In the genomic region with DNA sequence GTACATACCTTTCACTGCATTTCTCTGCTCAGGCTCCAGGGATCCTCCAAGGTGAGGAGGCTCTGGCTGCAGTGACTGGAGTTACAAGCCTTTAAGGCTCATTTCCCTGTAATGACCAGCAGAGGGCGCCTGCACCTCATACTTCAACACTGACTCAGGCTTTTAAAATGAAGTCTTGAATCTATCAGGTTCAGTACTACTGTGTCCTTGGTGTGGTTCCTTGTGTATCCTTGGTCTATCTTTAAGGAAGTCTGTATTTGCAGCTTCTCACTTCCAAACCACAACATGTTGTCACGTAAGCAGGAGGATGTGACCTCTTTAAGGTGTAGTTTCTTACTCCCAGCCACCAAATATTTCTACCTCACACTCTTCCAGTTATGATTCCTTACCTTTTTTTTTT, we compare ENCODE assay signal across 8 cellular contexts. TPM values are rescaled to one million over a fixed set of nuclear protein-coding genes. Genes with fewer than 3 reads are reported as not detected.
A peak's percentile ranks its signal among the peaks of the same experiment; 100 is the strongest.
DNase-seq lines count a peak whose midpoint lies in the region; ATAC-seq and TF ChIP-seq lines count a peak whose summit lies in the region.

No MANE protein-coding gene starts in this region.

- TF ChIP-seq CTCF in CD4-positive, alpha-beta T cell (IDR thresholded peaks at IDR 0.05): peak; percentile 90
- TF ChIP-seq CTCF in choroid plexus epithelial cell (conservative IDR thresholded peaks at IDR 0.05; ENCODE audit: low read depth, low read length) (peak; percentile 96), liver (IDR thresholded peaks at IDR 0.05; ENCODE audit: low read depth, low read length, missing input control) (peak; percentile 97)

- WGBS in liver: 20% methylated on average over 2 of the region's 2 CpGs

- H3K36me3 Mint-ChIP-seq in CD4-positive, alpha-beta T cell (ENCODE audit: low read depth): peaks cover 64% of the 10 kb centered on the region
- peaks cover 18% of the 10 kb centered on the region for H3K36me3 Mint-ChIP-seq in activated CD4-positive, alpha-beta T cell treated with anti-CD3 and anti-CD28 coated beads for 36 hours (ENCODE audit: low read depth)

- peak; percentile 36 to 62 (median 50) for DNase-seq in CD4-positive, alpha-beta T cell
- DNase-seq in NCI-H460 (ENCODE audit: extremely low read depth, low read depth) (peak; percentile 76), choroid plexus epithelial cell (ENCODE audit: low read depth) (peak; percentile 94)
- peak; percentile 82 for DNase-seq in activated CD4-positive, alpha-beta T cell treated with anti-CD3 and anti-CD28 coated beads for 36 hours
- DNase-seq in stimulated activated CD4-positive, alpha-beta T cell treated with anti-CD3 and anti-CD28 coated beads, TNF-alpha, amount 100 ng/mL, for 4 hours (ENCODE audit: low read depth in 3 of 3): peak; percentile 26 to 58 (median 32)

- no peaks in the 10 kb centered on the region for H3K27me3 ChIP-seq in CD4-positive, alpha-beta T cell (ENCODE audit: control insufficient read depth, insufficient read depth, low read length)
- H3K27me3 ChIP-seq in liver (ENCODE audit: control insufficient read depth in 4 of 4, insufficient read depth in 4 of 4, low read length in 3 of 4): no peaks in the 10 kb centered on the region

- peaks cover 2 to 10% (median 4%) of the 10 kb centered on the region in 4 donors for H3K4me1 ChIP-seq in liver (ENCODE audit: control insufficient read depth in 4 of 4, insufficient read depth in 4 of 4, low read length in 3 of 4)

- H3K9ac ChIP-seq in liver (ENCODE audit: low read depth in 1 of 2, low read length in 2 of 2): no peak overlapping the region

- no peaks in the 10 kb centered on the region for H3K9me3 ChIP-seq in CD4-positive, alpha-beta T cell (ENCODE audit: control insufficient read depth, low read length)
- H3K9me3 ChIP-seq in liver (ENCODE audit: control insufficient read depth in 4 of 4, low read length in 3 of 4): no peaks in the 10 kb centered on the region

- peak; percentile 99 to 100 for TF ChIP-seq RAD21 in liver (IDR thresholded peaks at IDR 0.05)

- H3K4me3 ChIP-seq in choroid plexus epithelial cell (ENCODE audit: low read depth, low read length) (no peak overlapping the region), liver (ENCODE audit: low read depth in 1 of 3, low read length in 3 of 3) (no peak overlapping the region)

- peak; percentile 96 for ATAC-seq in CD4-positive, alpha-beta T cell (ENCODE audit: poor library complexity)
- peak; percentile 95 for ATAC-seq in GM19351 (IDR thresholded peaks at IDR 0.05; ENCODE audit: unreplicated experiment)
- ATAC-seq in HG03432 (IDR thresholded peaks at IDR 0.05; ENCODE audit: unreplicated experiment): peak; percentile 88
- peak; percentile 96 for ATAC-seq in activated CD4-positive, alpha-beta T cell treated with anti-CD3 and anti-CD28 coated beads for 36 hours

- no peak overlapping the region for H3K4me3 Mint-ChIP-seq in CD4-positive, alpha-beta T cell
- no peak overlapping the region for H3K4me3 Mint-ChIP-seq in activated CD4-positive, alpha-beta T cell treated with anti-CD3 and anti-CD28 coated beads for 36 hours

- POLR2A ChIA-PET in CD4-positive, alpha-beta T cell (lab: Charles Lee): interaction anchor here (0.7 to 1.9 kb wide), 5 partner anchors 18 to 261 kb away, joined by 3 to 6 read pairs (median 3); partner anchors contain the start of gene ABHD10
- POLR2A ChIA-PET in activated CD4-positive, alpha-beta T cell treated with anti-CD3 and anti-CD28 coated beads for 36 hours (lab: Charles Lee): no interaction called here

- H3K27ac Mint-ChIP-seq in CD4-positive, alpha-beta T cell: no peak overlapping the region
- no peak overlapping the region for H3K27ac Mint-ChIP-seq in activated CD4-positive, alpha-beta T cell treated with anti-CD3 and anti-CD28 coated beads for 36 hours

- no peaks in the 10 kb centered on the region for H3K4me1 Mint-ChIP-seq in CD4-positive, alpha-beta T cell (ENCODE audit: low read depth)
- peaks cover 4% of the 10 kb centered on the region for H3K4me1 Mint-ChIP-seq in activated CD4-positive, alpha-beta T cell treated with anti-CD3 and anti-CD28 coated beads for 36 hours

- H3K9me3 Mint-ChIP-seq in CD4-positive, alpha-beta T cell: no peaks in the 10 kb centered on the region
- no peaks in the 10 kb centered on the region for H3K9me3 Mint-ChIP-seq in activated CD4-positive, alpha-beta T cell treated with anti-CD3 and anti-CD28 coated beads for 36 hours (ENCODE audit: low read depth)

- intact Hi-C loops in CD4-positive, alpha-beta T cell (cut with DNase I, micrococcal nuclease): loop anchor here (1.0 to 2.0 kb wide), 6 partner anchors 47 to 326 kb away; no protein-coding TSS in a partner anchor
- intact Hi-C loops in activated CD4-positive, alpha-beta T cell treated with anti-CD3 and anti-CD28 coated beads for 36 hours (cut with DNase I, micrococcal nuclease): loop anchor here (1.0 to 5.0 kb wide), 8 partner anchors 48 to 326 kb away; partner anchors contain the start of gene PHLDB2 (in 2 of the 2)

- CTCF ChIA-PET in CD4-positive, alpha-beta T cell (lab: Charles Lee): interaction anchor here (0.6 to 6.6 kb wide), 13 partner anchors 10 to 326 kb away, joined by 3 to 40 read pairs (median 5); partner anchors contain the start of gene ABHD10
- CTCF ChIA-PET in activated CD4-positive, alpha-beta T cell treated with anti-CD3 and anti-CD28 coated beads for 36 hours (lab: Charles Lee): interaction anchor here (0.6 to 9.2 kb wide), 46 partner anchors 10 to 326 kb away, joined by 3 to 181 read pairs (median 4); partner anchors contain the start of gene ABHD10

- H3K36me3 ChIP-seq in liver (ENCODE audit: control insufficient read depth in 4 of 4, insufficient read depth in 3 of 4, low read depth in 1 of 4, low read length in 3 of 4): no peaks in the 10 kb centered on the region

- H3K27me3 Mint-ChIP-seq in CD4-positive, alpha-beta T cell: no peaks in the 10 kb centered on the region
- H3K27me3 Mint-ChIP-seq in activated CD4-positive, alpha-beta T cell treated with anti-CD3 and anti-CD28 coated beads for 36 hours: no peaks in the 10 kb centered on the region

- H3K27ac ChIP-seq in CD4-positive, alpha-beta T cell (ENCODE audit: low read depth, low read length): no peak overlapping the region
- H3K27ac ChIP-seq in liver (ENCODE audit: low read depth in 1 of 2, low read length in 2 of 2): no peak overlapping the region

TF ChIP-seq in liver, 16 proteins besides CTCF, POLR2A, EP300 and RAD21:
- TF ChIP-seq RXRA (IDR thresholded peaks at IDR 0.05) (peak in 1 of 2 donors; percentile 36), HNF4A (conservative IDR thresholded peaks at IDR 0.05) (peak in 1 of 2 donors; percentile 22), FOXA1 (IDR thresholded peaks at IDR 0.05) (peak; percentile 38)
- TF ChIP-seq, protein P1, sequence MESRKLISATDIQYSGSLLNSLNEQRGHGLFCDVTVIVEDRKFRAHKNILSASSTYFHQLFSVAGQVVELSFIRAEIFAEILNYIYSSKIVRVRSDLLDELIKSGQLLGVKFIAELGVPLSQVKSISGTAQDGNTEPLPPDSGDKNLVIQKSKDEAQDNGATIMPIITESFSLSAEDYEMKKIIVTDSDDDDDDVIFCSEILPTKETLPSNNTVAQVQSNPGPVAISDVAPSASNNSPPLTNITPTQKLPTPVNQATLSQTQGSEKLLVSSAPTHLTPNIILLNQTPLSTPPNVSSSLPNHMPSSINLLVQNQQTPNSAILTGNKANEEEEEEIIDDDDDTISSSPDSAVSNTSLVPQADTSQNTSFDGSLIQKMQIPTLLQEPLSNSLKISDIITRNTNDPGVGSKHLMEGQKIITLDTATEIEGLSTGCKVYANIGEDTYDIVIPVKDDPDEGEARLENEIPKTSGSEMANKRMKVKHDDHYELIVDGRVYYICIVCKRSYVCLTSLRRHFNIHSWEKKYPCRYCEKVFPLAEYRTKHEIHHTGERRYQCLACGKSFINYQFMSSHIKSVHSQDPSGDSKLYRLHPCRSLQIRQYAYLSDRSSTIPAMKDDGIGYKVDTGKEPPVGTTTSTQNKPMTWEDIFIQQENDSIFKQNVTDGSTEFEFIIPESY (IDR thresholded peaks at IDR 0.05): no peak

RNA-seq across cellular contexts. Expression of gene PLCXD2, which starts 43.1 kb away (rescaled TPM):
- 10 to 100 TPM; 28.6 to 29.3 TPM for total RNA-seq in CD4-positive, alpha-beta T cell
- total RNA-seq in NCI-H460 (2014; rRNA removed; shearing (Covaris generic)): 5.5 and 6.0 TPM in 2 replicates
- polyA plus RNA-seq in NCI-H460 (2014; cell fraction: nucleus; rRNA removed): 1.3 and 2.3 TPM in 2 replicates
- total RNA-seq in activated CD4-positive, alpha-beta T cell treated with anti-CD3 and anti-CD28 coated beads for 36 hours: 1 to 10 TPM; 6.5 to 7.4 TPM
- total RNA-seq in liver: 10 to 100 TPM in 1 of 2 donors, 1 to 10 TPM in 1; 9.9 to 17.3 TPM
- 10 to 100 TPM; 17.4 to 38.6 TPM for polyA plus RNA-seq in liver

Comparison
In these comparisons a context has a peak if more than half of its experiments do, and no peak if none do; other contexts are left out.
1. DNase-seq: peak in every context shown above with its lines; median percentile 94 in choroid plexus epithelial cell; 82 in activated CD4-positive, alpha-beta T cell treated with anti-CD3 and anti-CD28 coated beads for 36 hours; 76 in NCI-H460; 50 in CD4-positive, alpha-beta T cell; 32 in stimulated activated CD4-positive, alpha-beta T cell treated with anti-CD3 and anti-CD28 coated beads, TNF-alpha, amount 100 ng/mL, for 4 hours.